Comparison of ENCODE assay signal across 20 cellular contexts in the genomic region with DNA sequence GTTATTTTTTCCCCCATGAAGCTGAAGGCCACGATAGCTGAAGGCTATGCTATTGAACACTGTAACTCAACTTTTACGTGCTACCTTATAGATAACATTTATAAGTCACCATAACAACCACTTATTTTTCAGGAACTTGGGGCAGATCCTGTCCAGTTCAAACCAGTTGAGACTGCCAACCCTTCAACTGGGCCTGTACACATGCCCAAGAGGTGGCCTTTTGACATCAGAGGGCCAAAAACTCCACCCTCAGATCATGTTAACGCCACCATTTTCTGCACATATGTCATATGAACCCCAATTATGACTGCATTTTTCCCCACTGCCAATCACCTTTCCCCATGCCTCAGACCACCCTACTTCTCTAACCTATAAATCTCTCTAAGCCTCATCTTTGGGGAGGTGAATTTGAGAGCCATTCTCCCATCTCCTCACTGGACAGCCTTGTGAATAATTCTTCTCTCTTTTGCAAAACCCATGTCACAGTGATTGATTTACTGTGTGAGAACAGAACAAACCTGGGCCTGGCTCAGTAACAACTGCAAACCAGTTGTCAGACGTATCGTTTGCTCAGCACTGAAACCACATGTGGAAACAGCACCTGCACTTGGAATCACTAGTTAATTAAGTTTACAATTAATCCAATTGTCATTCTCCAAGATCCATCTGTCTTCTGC.
"Had no signal": no experiment of that assay in that cellular context is flagged by ENCODE, and none has a peak within 500 bp of the region (broad histone marks: within the 10 kb centered on the region; RNA-seq: fewer than 3 reads in every experiment).

No MANE protein-coding gene starts in this region.

- DNase-seq: activated B cell treated with CpG ODN at 0.5 μM for 24 hours; activated CD4-positive, alpha-beta T cell treated with anti-CD3 and anti-CD28 coated beads, Interleukin-2, amount 50 U/mL, for 4 hours; activated CD8-positive, alpha-beta memory T cell treated with anti-CD3 and anti-CD28 coated beads for 24 hours; activated effector memory CD4-positive, alpha-beta T cell treated with Interleukin-2 at 50 U/mL for 16 hours; activated naive CD4-positive, alpha-beta T cell treated with Interleukin-2 at 50 U/mL for 16 hours; anterior cingulate cortex; dermis blood vessel endothelial cell; effector CD4-positive, alpha-beta T cell; heart left ventricle; hypothalamus; naive B cell; occipital lobe; stimulated activated naive CD4-positive, alpha-beta T cell had no signal

- H3K36me3 ChIP-seq: esophagus muscularis mucosa, heart left ventricle, right atrium auricular region had no signal

- H3K27me3 Mint-ChIP-seq: activated B cell treated with CpG ODN at 0.5 μM for 24 hours; activated naive CD8-positive, alpha-beta T cell; naive B cell had no signal

- H3K9me3 ChIP-seq: esophagus muscularis mucosa, heart left ventricle, right atrium auricular region, tibial nerve had no signal

- H3K27me3 ChIP-seq: esophagus muscularis mucosa, foreskin keratinocyte, heart left ventricle, right atrium auricular region, tibial nerve had no signal

- H3K27ac ChIP-seq: esophagus muscularis mucosa, foreskin keratinocyte, heart left ventricle, right atrium auricular region, tibial nerve had no signal

- H3K9me3 Mint-ChIP-seq: activated B cell treated with CpG ODN at 0.5 μM for 24 hours, mesothelial cell of epicardium, naive B cell had no signal

- H3K27ac Mint-ChIP-seq: activated B cell treated with CpG ODN at 0.5 μM for 24 hours; activated naive CD8-positive, alpha-beta T cell; mesothelial cell of epicardium had no signal

- ATAC-seq: foreskin keratinocyte, heart left ventricle had no signal

- H3K36me3 Mint-ChIP-seq: activated naive CD8-positive, alpha-beta T cell; naive B cell had no signal

- H3K4me3 Mint-ChIP-seq: activated B cell treated with CpG ODN at 0.5 μM for 24 hours; activated naive CD8-positive, alpha-beta T cell; mesothelial cell of epicardium; naive B cell; neural crest cell had no signal

- H3K4me1 Mint-ChIP-seq: neural crest cell had no signal
